ENCODE assay signal across 13 cellular contexts in the genomic region with DNA sequence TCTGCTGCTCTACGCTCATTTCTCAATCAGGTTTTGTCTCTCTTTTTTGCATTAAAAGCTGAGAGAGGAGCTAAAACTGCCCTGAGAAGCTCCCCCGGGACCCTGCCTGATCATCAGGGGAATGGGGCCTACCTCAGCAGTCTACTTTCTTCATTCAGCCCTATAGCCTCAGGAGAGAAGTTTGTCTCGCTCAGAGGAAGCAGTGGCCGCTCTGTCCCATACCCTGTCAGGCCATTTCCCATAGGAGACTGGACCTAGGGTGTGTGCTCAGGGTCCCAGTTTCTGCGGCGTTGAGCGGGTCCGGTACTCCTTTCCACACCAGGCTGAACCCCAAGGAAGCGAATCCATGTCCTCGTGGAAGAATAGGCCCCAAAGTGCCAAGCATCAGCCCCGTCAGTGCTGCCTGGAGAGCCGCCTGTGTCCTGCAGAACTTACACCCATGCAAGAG. TPM values are rescaled to one million over a fixed set of nuclear protein-coding genes. Genes with fewer than 3 reads are reported as not detected.
DNase-seq lines count a peak whose midpoint lies in the region; ATAC-seq and TF ChIP-seq lines count a peak whose summit lies in the region.
"Had no signal": no experiment of that assay in that cellular context is flagged by ENCODE, and none has a peak within 500 bp of the region (broad histone marks: within the 10 kb centered on the region; RNA-seq: fewer than 3 reads in every experiment).

No MANE protein-coding gene starts in this region.

- ATAC-seq in GM18505 (IDR thresholded peaks at IDR 0.05; ENCODE audit: unreplicated experiment): peak; percentile 38
- ATAC-seq in GM21423 (IDR thresholded peaks at IDR 0.05; ENCODE audit: unreplicated experiment): peak; percentile 37
- peak; percentile 44 for ATAC-seq in HG03175 (IDR thresholded peaks at IDR 0.05; ENCODE audit: unreplicated experiment)
- peak; percentile 83 for ATAC-seq in memory B cell (ENCODE audit: low read depth)
- no peak for ATAC-seq in heart left ventricle
- no peak for ATAC-seq in WTC11
- ATAC-seq: HepG2 had no signal

- no peak overlapping the region for H3K27ac ChIP-seq in heart left ventricle

- H3K4me3 ChIP-seq in heart left ventricle: no peak overlapping the region
- H3K4me3 ChIP-seq in Caco-2 (ENCODE audit: low read depth, low read length): no peak overlapping the region

- H3K9me3 ChIP-seq in heart left ventricle (no peaks in the 10 kb centered on the region), Caco-2 (no peaks in the 10 kb centered on the region)

- H3K36me3 Mint-ChIP-seq in memory B cell (peaks cover 2% of the 10 kb centered on the region), WTC11 (no peaks in the 10 kb centered on the region), Caco-2 (ENCODE audit: insufficient read depth, unreplicated experiment) (no peaks in the 10 kb centered on the region)
- no peaks in the 10 kb centered on the region for H3K36me3 Mint-ChIP-seq in activated T-helper 1 cell treated with anti-CD3 and anti-CD28 coated beads, Interleukin-12 subunit alpha, Interleukin-12 subunit beta, Interleukin-2, Interleukin-4 antibody, amounts not matched to agents 30 ng/mL and 10 ng/mL and 1 ng/mL, durations not matched to agents 14 hours and 24 hours and 36 hours (ENCODE audit: low read depth)

- peaks cover 47% of the 10 kb centered on the region for H3K4me1 Mint-ChIP-seq in memory B cell
- peaks cover 11% of the 10 kb centered on the region for H3K4me1 Mint-ChIP-seq in activated T-helper 1 cell treated with anti-CD3 and anti-CD28 coated beads, Interleukin-12 subunit alpha, Interleukin-12 subunit beta, Interleukin-2, Interleukin-4 antibody, amounts not matched to agents 30 ng/mL and 10 ng/mL and 1 ng/mL, durations not matched to agents 14 hours and 24 hours and 36 hours (ENCODE audit: low read depth)
- peaks cover 27% of the 10 kb centered on the region for H3K4me1 Mint-ChIP-seq in WTC11
- H3K4me1 Mint-ChIP-seq in Caco-2 (ENCODE audit: low read depth, unreplicated experiment): no peaks in the 10 kb centered on the region

- no peak for TF ChIP-seq CTCF in heart left ventricle (IDR thresholded peaks at IDR 0.05)
- TF ChIP-seq CTCF in WTC11 (IDR thresholded peaks at IDR 0.05): no peak
- no peak for TF ChIP-seq CTCF in Caco-2 (IDR thresholded peaks at IDR 0.05; ENCODE audit: insufficient read depth in 1 of 2, low read depth in 1 of 2, low read length in 1 of 2, severe bottlenecking in 1 of 2, unreplicated experiment in 1 of 2)

- POLR2A ChIA-PET in WTC11 (lab: Charles Lee) (no interaction called here), Caco-2 (lab: Charles Lee) (no interaction called here)

- H3K36me3 ChIP-seq in heart left ventricle: no peaks in the 10 kb centered on the region
- H3K36me3 ChIP-seq in Caco-2 (ENCODE audit: control insufficient read depth, insufficient read depth, low read length): no peaks in the 10 kb centered on the region

- intact Hi-C loops in heart left ventricle (cut with DNase I) (loop anchor here in 2 of 10 donors (5.0 to 10.0 kb wide), 3 partner anchors 37 to 189 kb away; no protein-coding TSS in a partner anchor), Caco-2 (cut with micrococcal nuclease; ENCODE audit: unreplicated experiment) (no loop called here)
- intact Hi-C loops in activated T-helper 1 cell treated with anti-CD3 and anti-CD28 coated beads, Interleukin-12 subunit alpha, Interleukin-12 subunit beta, Interleukin-2, Interleukin-4 antibody, amounts not matched to agents 30 ng/mL and 10 ng/mL and 1 ng/mL, durations not matched to agents 14 hours and 24 hours and 36 hours (cut with micrococcal nuclease): no loop called here

- CTCF ChIA-PET in WTC11 (lab: Charles Lee) (no interaction called here), Caco-2 (lab: Charles Lee) (no interaction called here)

- no peaks in the 10 kb centered on the region for H3K27me3 Mint-ChIP-seq in memory B cell
- no peaks in the 10 kb centered on the region for H3K27me3 Mint-ChIP-seq in activated T-helper 1 cell treated with anti-CD3 and anti-CD28 coated beads, Interleukin-12 subunit alpha, Interleukin-12 subunit beta, Interleukin-2, Interleukin-4 antibody, amounts not matched to agents 30 ng/mL and 10 ng/mL and 1 ng/mL, durations not matched to agents 14 hours and 24 hours and 36 hours (ENCODE audit: insufficient read depth)
- no peaks in the 10 kb centered on the region for H3K27me3 Mint-ChIP-seq in WTC11 (ENCODE audit: low read depth)
- no peaks in the 10 kb centered on the region for H3K27me3 Mint-ChIP-seq in Caco-2 (ENCODE audit: insufficient read depth, unreplicated experiment)

- no peaks in the 10 kb centered on the region for H3K9me3 Mint-ChIP-seq in memory B cell
- H3K9me3 Mint-ChIP-seq in activated T-helper 1 cell treated with anti-CD3 and anti-CD28 coated beads, Interleukin-12 subunit alpha, Interleukin-12 subunit beta, Interleukin-2, Interleukin-4 antibody, amounts not matched to agents 30 ng/mL and 10 ng/mL and 1 ng/mL, durations not matched to agents 14 hours and 24 hours and 36 hours: no peaks in the 10 kb centered on the region
- no peaks in the 10 kb centered on the region for H3K9me3 Mint-ChIP-seq in WTC11
- no peaks in the 10 kb centered on the region for H3K9me3 Mint-ChIP-seq in Caco-2 (ENCODE audit: unreplicated experiment)
- H3K9me3 Mint-ChIP-seq: T-helper 2 cell treated with Interferon-gamma antibody and Interleukin-4, amounts not matched to agents 5 μg/mL and 100 μg/mL, for 36 hours had no signal

- H3K4me1 ChIP-seq in heart left ventricle: peaks cover 0 to 19% (median 11%) of the 10 kb centered on the region in 12 donors
- no peaks in the 10 kb centered on the region for H3K4me1 ChIP-seq in Caco-2

- H3K27ac Mint-ChIP-seq in memory B cell (peak overlapping the region; percentile 69), WTC11 (no peak overlapping the region), Caco-2 (ENCODE audit: unreplicated experiment) (no peak overlapping the region)
- H3K27ac Mint-ChIP-seq in activated T-helper 1 cell treated with anti-CD3 and anti-CD28 coated beads, Interleukin-12 subunit alpha, Interleukin-12 subunit beta, Interleukin-2, Interleukin-4 antibody, amounts not matched to agents 30 ng/mL and 10 ng/mL and 1 ng/mL, durations not matched to agents 14 hours and 24 hours and 36 hours: no peak overlapping the region
- H3K27ac Mint-ChIP-seq: T-helper 2 cell treated with Interferon-gamma antibody and Interleukin-4, amounts not matched to agents 5 μg/mL and 100 μg/mL, for 36 hours had no signal

- H3K4me3 Mint-ChIP-seq in memory B cell: peak overlapping the region; percentile 76
- no peak overlapping the region for H3K4me3 Mint-ChIP-seq in activated T-helper 1 cell treated with anti-CD3 and anti-CD28 coated beads, Interleukin-12 subunit alpha, Interleukin-12 subunit beta, Interleukin-2, Interleukin-4 antibody, amounts not matched to agents 30 ng/mL and 10 ng/mL and 1 ng/mL, durations not matched to agents 14 hours and 24 hours and 36 hours
- no peak overlapping the region for H3K4me3 Mint-ChIP-seq in WTC11
- no peak overlapping the region for H3K4me3 Mint-ChIP-seq in Caco-2 (ENCODE audit: unreplicated experiment)
- H3K4me3 Mint-ChIP-seq: T-helper 2 cell treated with Interferon-gamma antibody and Interleukin-4, amounts not matched to agents 5 μg/mL and 100 μg/mL, for 36 hours had no signal

- no TSS peak for BruUV-seq in Caco-2 (replicated peaks; lab: Mats Ljungman, UMichigan)

- DNase-seq in memory B cell (ENCODE audit: low spot score in 2 of 2) (peak; percentile 54 to 64), heart left ventricle (no peak), WTC11 (ENCODE audit: low spot score) (no peak), Caco-2 (no peak)
- DNase-seq in activated T-helper 1 cell treated with anti-CD3 and anti-CD28 coated beads, Interleukin-12 subunit alpha, Interleukin-12 subunit beta, Interleukin-2, Interleukin-4 antibody, amounts not matched to agents 30 ng/mL and 10 ng/mL and 1 ng/mL, durations not matched to agents 14 hours and 24 hours and 36 hours (ENCODE audit: low spot score): no peak
- DNase-seq: activated T-cell treated with anti-CD3 and anti-CD28 coated beads, Interleukin-2, amount 50 U/mL, for 1 hour; NCI-H187 treated with DMSO at 0.1 percent for 48 hours had no signal

- TF ChIP-seq POLR2A in GM18505 (IDR thresholded peaks at IDR 0.05; ENCODE audit: borderline replicate concordance, extremely low read depth, insufficient read depth, insufficient read length) (no peak), heart left ventricle (IDR thresholded peaks at IDR 0.05) (no peak)

- whole genome bisulfite sequencing in heart left ventricle, 4 donors: 94 to 98% (median 97%) methylated on average over 10 to 12 of the region's 12 CpGs

- no peaks in the 10 kb centered on the region for H3K27me3 ChIP-seq in heart left ventricle
- H3K27me3 ChIP-seq in Caco-2 (replicated peaks; ENCODE audit: control insufficient read depth, insufficient read depth, low read length): no peaks in the 10 kb centered on the region

TF ChIP-seq in WTC11, 78 proteins besides CTCF, POLR2A, EP300 and RAD21 (continues in another document):
- TF ChIP-seq NFATC4 (CRISPR knock-in tag; IDR thresholded peaks at IDR 0.05): no peak

RNA-seq across cellular contexts. Expression of gene UBE2L5, which starts 21.7 kb away (rescaled TPM):
- total RNA-seq in heart left ventricle (under 1 TPM in 1 of 9 donors, not detected in 8; 0.32 TPM), WTC11 (2021) (0.13 TPM in 1 of 3 replicates, not detected in the others), Caco-2 (2022) (not detected in 2 replicates)
- polyA plus RNA-seq in heart left ventricle: not detected
- not detected in 2 replicates for total RNA-seq in activated T-helper 1 cell treated with anti-CD3 and anti-CD28 coated beads, Interleukin-12 subunit alpha, Interleukin-12 subunit beta, Interleukin-2, Interleukin-4 antibody, amounts not matched to agents 30 ng/mL and 10 ng/mL and 1 ng/mL, durations not matched to agents 14 hours and 24 hours and 36 hours
- polyA plus RNA-seq: HepG2, neural cell had no signal

RNA-seq across cellular contexts. Expression of gene HMGB1, which starts 21.8 kb away (rescaled TPM):
- 100 to 1,000 TPM; 137 to 215 (median 164) TPM for total RNA-seq in heart left ventricle
- polyA plus RNA-seq in heart left ventricle: 100 to 1,000 TPM; 236 to 361 TPM
- 593 and 606 TPM in 2 replicates for total RNA-seq in activated T-helper 1 cell treated with anti-CD3 and anti-CD28 coated beads, Interleukin-12 subunit alpha, Interleukin-12 subunit beta, Interleukin-2, Interleukin-4 antibody, amounts not matched to agents 30 ng/mL and 10 ng/mL and 1 ng/mL, durations not matched to agents 14 hours and 24 hours and 36 hours
- 611 to 640 TPM (median 616 TPM) in 3 replicates for total RNA-seq in WTC11 (2021)
- 569 and 598 TPM in 2 replicates for total RNA-seq in Caco-2 (2022)

Comparison
In these comparisons a context has a peak if more than half of its experiments do, and no peak if none do; other contexts are left out.
1. ATAC-seq: peak in GM18505 (single experiment), GM21423 (single experiment), HG03175 (single experiment) and memory B cell (single experiment); none in heart left ventricle (0 of 4) and WTC11 (single experiment).
2. DNase-seq: peak in memory B cell (2 of 2); none in heart left ventricle (0 of 5), activated T-helper 1 cell treated with anti-CD3 and anti-CD28 coated beads, Interleukin-12 subunit alpha, Interleukin-12 subunit beta, Interleukin-2, Interleukin-4 antibody, amounts not matched to agents 30 ng/mL and 10 ng/mL and 1 ng/mL, durations not matched to agents 14 hours and 24 hours and 36 hours (single experiment), WTC11 (single experiment) and Caco-2 (0 of 2).